15 cellular contexts compared by ENCODE assay signal in genomic region chr5:150075806-150076205, GRCh38. TPM values are rescaled to one million over a fixed set of nuclear protein-coding genes. Genes with fewer than 3 reads are reported as not detected.
DNase-seq lines count a peak whose midpoint lies in the region; ATAC-seq, FAIRE-seq and TF ChIP-seq lines count a peak whose summit lies in the region.
"Had no signal": no experiment of that assay in that cellular context is flagged by ENCODE, and none has a peak within 500 bp of the region (broad histone marks: within the 10 kb centered on the region; RNA-seq: fewer than 3 reads in every experiment).

No MANE protein-coding gene starts in this region.

- no TSS peak for BruUV-seq in OCI-LY7 (replicated peaks; lab: Mats Ljungman, UMichigan)

- no peak for TF ChIP-seq POLR2A in H1 (IDR thresholded peaks at IDR 0.05; ENCODE audit: control extremely low read depth in 1 of 2, low read depth in 2 of 2, low read length in 2 of 2)
- no peak for TF ChIP-seq POLR2A in vagina (IDR thresholded peaks at IDR 0.05)

- H3K27me3 ChIP-seq in right atrium auricular region (no peaks in the 10 kb centered on the region), left ventricle myocardium inferior (ENCODE audit: low read depth) (no peaks in the 10 kb centered on the region), H1 (replicated peaks in 1 of 4; ENCODE audit: control insufficient read depth in 3 of 4, extremely low read depth in 1 of 4, insufficient read depth in 3 of 4, low read length in 3 of 4) (no peaks in the 10 kb centered on the region), vagina (no peaks in the 10 kb centered on the region)
- H3K27me3 ChIP-seq: transverse colon had no signal

- intact Hi-C loops in left ventricle myocardium inferior (cut with micrococcal nuclease) (no loop called here), OCI-LY7 (cut with micrococcal nuclease; ENCODE audit: unreplicated experiment) (no loop called here), vagina (cut with DNase I) (no loop called here)

- H3K4me1 ChIP-seq in right atrium auricular region (no peaks in the 10 kb centered on the region), left ventricle myocardium inferior (no peaks in the 10 kb centered on the region), OCI-LY7 (ENCODE audit: insufficient read depth, low read length, poor library complexity, severe bottlenecking) (no peaks in the 10 kb centered on the region), H1 (replicated peaks in 1 of 4; ENCODE audit: control insufficient read depth in 3 of 4, insufficient read depth in 4 of 4, low read length in 3 of 4) (no peaks in the 10 kb centered on the region), vagina (no peaks in the 10 kb centered on the region)
- H3K4me1 ChIP-seq: transverse colon had no signal

- H3K18ac ChIP-seq in H1 (ENCODE audit: extremely low read depth, low read length) = no peak overlapping the region

- H3K4ac ChIP-seq in H1 (replicated peaks; ENCODE audit: insufficient read length, low read depth, low read length) = no peak overlapping the region

- H3K27ac ChIP-seq in right atrium auricular region (no peak overlapping the region), left ventricle myocardium inferior (replicated peaks) (no peak overlapping the region), OCI-LY7 (ENCODE audit: low read depth, low read length, poor library complexity, severe bottlenecking) (no peak overlapping the region), H1 (ENCODE audit: low read depth, low read length) (no peak overlapping the region), vagina (no peak overlapping the region)
- H3K27ac ChIP-seq: transverse colon had no signal

- no peak overlapping the region for H2BK15ac ChIP-seq in H1 (ENCODE audit: low read length)

- H3K36me3 ChIP-seq in right atrium auricular region (no peaks in the 10 kb centered on the region), left ventricle myocardium inferior (no peaks in the 10 kb centered on the region), OCI-LY7 (ENCODE audit: insufficient read depth, low read length) (no peaks in the 10 kb centered on the region), H1 (ENCODE audit: control insufficient read depth in 2 of 4, insufficient read depth in 4 of 4, low read length in 3 of 4) (no peaks in the 10 kb centered on the region), vagina (no peaks in the 10 kb centered on the region)
- H3K36me3 ChIP-seq: MG63, transverse colon had no signal

- no peaks in the 10 kb centered on the region for H3K79me1 ChIP-seq in H1 (ENCODE audit: low read depth, low read length)

- no peak overlapping the region for H2BK5ac ChIP-seq in H1 (ENCODE audit: low read depth, low read length)

- H2BK12ac ChIP-seq in H1 (ENCODE audit: low read depth, low read length) = no peak overlapping the region

- no peaks in the 10 kb centered on the region for H4K20me1 ChIP-seq in OCI-LY7 (ENCODE audit: insufficient read depth, low read length)
- H4K20me1 ChIP-seq in H1 (replicated peaks in 1 of 2; ENCODE audit: control insufficient read depth in 1 of 2, insufficient read depth in 2 of 2, low read length in 2 of 2) = no peaks in the 10 kb centered on the region

- TF ChIP-seq EP300 in H1 (IDR thresholded peaks at IDR 0.05; ENCODE audit: borderline replicate concordance in 1 of 2, low read depth in 2 of 2, low read length in 2 of 2) = no peak

- H3K9me3 ChIP-seq in right atrium auricular region (no peaks in the 10 kb centered on the region), left ventricle myocardium inferior (replicated peaks) (no peaks in the 10 kb centered on the region), OCI-LY7 (ENCODE audit: low read length) (no peaks in the 10 kb centered on the region), H1 (ENCODE audit: insufficient read depth in 2 of 2, low read depth in 1 of 2, low read length in 1 of 2) (no peaks in the 10 kb centered on the region), vagina (no peaks in the 10 kb centered on the region)
- H3K9me3 ChIP-seq: transverse colon had no signal

- H4K8ac ChIP-seq in H1 (ENCODE audit: extremely low read depth, insufficient read depth, low read length) = 0 out of 2 replicates have a peak overlapping the region, but pooled peaks have one; percentile 9

- WGBS in H1 (ENCODE audit: extremely low coverage in 1 of 2, insufficient coverage in 1 of 2, insufficient read length in 1 of 2, insufficient replicate concordance in 2 of 2, low coverage in 1 of 2, low lambda C conversion rate in 2 of 2, missing lambda C conversion rate in 1 of 2), 2 experiments = 87% methylated on average over 4 of the region's 4 CpGs; no CpG with 5 or more reads in 1 of the 2 experiments

- no peak overlapping the region for H2BK120ac ChIP-seq in H1 (replicated peaks; ENCODE audit: low read depth, low read length)

- TF ChIP-seq CTCF in right atrium auricular region (IDR thresholded peaks at IDR 0.05) (no peak), left ventricle myocardium inferior (IDR thresholded peaks at IDR 0.05; ENCODE audit: borderline replicate concordance) (no peak), OCI-LY7 (conservative IDR thresholded peaks at IDR 0.05; ENCODE audit: low read length) (peak; percentile 30; the same call in 1 of the 2 replicates), H1 (IDR thresholded peaks at IDR 0.05; ENCODE audit: control extremely low read depth in 1 of 3, insufficient read depth in 1 of 3, low read depth in 1 of 3, low read length in 3 of 3) (peak; percentile 7 to 33 (median 22); a peak in 3 of 4 replicates), vagina (IDR thresholded peaks at IDR 0.05) (no peak)

- H3K23ac ChIP-seq in H1 (ENCODE audit: insufficient read length) = no peak overlapping the region

- no peaks in the 10 kb centered on the region for H3K79me2 ChIP-seq in OCI-LY7 (ENCODE audit: insufficient read depth, low read depth, low read length)
- H3K79me2 ChIP-seq in H1 (ENCODE audit: control insufficient read depth in 1 of 2, insufficient read depth in 2 of 2, low read length in 2 of 2) = no peaks in the 10 kb centered on the region

- no peak for FAIRE-seq in H1 (lab: Jason Lieb, UNC)
- FAIRE-seq: GM18507 had no signal

- H3K14ac ChIP-seq in H1 (ENCODE audit: insufficient read length) = no peak overlapping the region

- CTCF ChIA-PET in OCI-LY7 (lab: Charles Lee; ENCODE audit: unreplicated experiment) (interaction anchor here (1.1 kb wide), 1 partner anchor 237 kb away, joined by 3 read pairs; no protein-coding TSS in a partner anchor), H1 (lab: Charles Lee; ENCODE audit: partially characterized antibody) (interaction anchor here (0.7 to 4.8 kb wide), 27 partner anchors 9 to 275 kb away, joined by 3 to 20 read pairs (median 4); no protein-coding TSS in a partner anchor)

- H3K56ac ChIP-seq in H1 (replicated peaks; ENCODE audit: insufficient read length, low read depth, low read length) = no peak overlapping the region

- no peak overlapping the region for H4K91ac ChIP-seq in H1 (replicated peaks; ENCODE audit: insufficient read length, low read length)

- DNase-seq in right atrium auricular region (ENCODE audit: low spot score) = peak; percentile 50
- DNase-seq in left ventricle myocardium inferior = no peak
- DNase-seq in OCI-LY7 (ENCODE audit: low spot score) = peak; percentile 9
- peak in 1 of 2 experiments; percentile 32 for DNase-seq in H1 (ENCODE audit: low read depth in 1 of 2, low spot score in 2 of 2)
- peak; percentile 69 to 85 for DNase-seq in vagina (ENCODE audit: extremely low spot score in 2 of 2)
- no peak for DNase-seq in DMS53 treated with DMSO at 0.1 percent for 48 hours (lab: John Stamatoyannopoulos, UW; ENCODE audit: unreplicated experiment)
- no peak for DNase-seq in foreskin melanocyte
- DNase-seq: activated CD4-positive, CD25-positive, alpha-beta regulatory T cell; DND-41; MG63; NCI-H2171 treated with DMSO at 0.1 percent for 48 hours; transverse colon had no signal

- no peak overlapping the region for H2AFZ ChIP-seq in OCI-LY7 (ENCODE audit: low read length)
- H2AFZ ChIP-seq in H1 (ENCODE audit: low read length) = no peak overlapping the region

- no peak overlapping the region for H2AK5ac ChIP-seq in H1 (ENCODE audit: low read depth, low read length)

- H3K9ac ChIP-seq in H1 (replicated peaks in 1 of 4; ENCODE audit: extremely low read depth in 1 of 4, low read depth in 3 of 4, low read length in 3 of 4) = no peak overlapping the region

- H3K23me2 ChIP-seq in H1 (ENCODE audit: low read depth, low read length) = no peaks in the 10 kb centered on the region

- peak; percentile 14 to 35; a peak in 2 of 4 replicates for TF ChIP-seq RAD21 in H1 (IDR thresholded peaks at IDR 0.05 in 1 of 2, conservative IDR thresholded peaks at IDR 0.05 in 1 of 2; ENCODE audit: low read depth in 2 of 2, low read length in 2 of 2)

- no peaks in the 10 kb centered on the region for H3K9me2 ChIP-seq in OCI-LY7 (ENCODE audit: insufficient read depth, low read length)

- no peak overlapping the region for H2BK20ac ChIP-seq in H1 (ENCODE audit: low read length)

- H4K5ac ChIP-seq in H1 (ENCODE audit: insufficient read length, low read depth, low read length) = no peak overlapping the region

- POLR2A ChIA-PET in OCI-LY7 (lab: Charles Lee) = interaction anchor here (0.6 to 1.0 kb wide), 2 partner anchors 28 to 286 kb away, joined by 3 read pairs; no protein-coding TSS in a partner anchor
- POLR2A ChIA-PET in H1 (lab: Charles Lee; ENCODE audit: partially characterized antibody) = interaction anchor here (1.0 kb wide), 1 partner anchor 12 kb away, joined by 6 read pairs; no protein-coding TSS in a partner anchor

- H3K4me3 ChIP-seq in right atrium auricular region (no peak overlapping the region), left ventricle myocardium inferior (no peak overlapping the region), OCI-LY7 (ENCODE audit: low read depth, low read length, poor library complexity, severe bottlenecking) (no peak overlapping the region), H1 (ENCODE audit: extremely low read depth in 1 of 4, insufficient read depth in 2 of 4, low read depth in 3 of 4, low read length in 4 of 4) (no peak overlapping the region), vagina (no peak overlapping the region)
- H3K4me3 ChIP-seq: MG63, transverse colon had no signal

- no peak for ATAC-seq in HG03439 (IDR thresholded peaks at IDR 0.05; ENCODE audit: unreplicated experiment)

- H3K4me2 ChIP-seq in OCI-LY7 (ENCODE audit: low read length) = no peak overlapping the region
- H3K4me2 ChIP-seq in H1 (ENCODE audit: insufficient read depth in 1 of 2, low read depth in 2 of 2, low read length in 2 of 2) = no peak overlapping the region

RNA-seq across cellular contexts. Expression of gene CSF1R, which starts 10.5 kb away (rescaled TPM):
- total RNA-seq in right atrium auricular region = 10 to 100 TPM; 11.2 to 24.6 TPM
- total RNA-seq in left ventricle myocardium inferior = 15.5 TPM
- not detected in 2 replicates for total RNA-seq in OCI-LY7 (2014; rRNA removed; shearing (Covaris generic))
- not detected in 2 replicates for total RNA-seq in OCI-LY7 (2022)
- total RNA-seq in H1 (2021; fragmentation: NEBNext Ultra II Directional; extraction: Animal tissue kit (Norgen Biotek cat#: 25700)) = not detected in 2 replicates
- 0.12 TPM in 1 of 2 replicates, not detected in the other for polyA plus RNA-seq in H1 (2011; rRNA removed)
- polyA plus RNA-seq in H1 (2011; cell fraction: cytosol; rRNA removed) = not detected
- not detected for polyA plus RNA-seq in H1 (2011; cell fraction: nucleus; rRNA removed)
- polyA plus RNA-seq in H1 (2012, experiment 1 of 2) = 0.14 TPM in 1 of 4 replicates, not detected in the others
- 0.08 TPM for polyA plus RNA-seq in H1 (2012, experiment 2 of 2)
- polyA plus RNA-seq in H1 (2013, experiment 1 of 2) = 0.08 TPM
- 0.04 TPM for polyA plus RNA-seq in H1 (2013, experiment 2 of 2)
- not detected in 2 replicates for polyA minus RNA-seq in H1 (2011; rRNA and poly(A)+ RNA removed)
- polyA minus RNA-seq in H1 (2011; cell fraction: cytosol; rRNA and poly(A)+ RNA removed) = not detected
- polyA minus RNA-seq in H1 (2011; cell fraction: nucleus; rRNA and poly(A)+ RNA removed) = not detected
- total RNA-seq in vagina = 21.4 TPM
- total RNA-seq: dermis microvascular lymphatic vessel endothelial cell had no signal

Comparison
In these comparisons a context has a peak if more than half of its experiments do, and no peak if none do; other contexts are left out.
1. DNase-seq: peak in right atrium auricular region (single experiment), OCI-LY7 (single experiment) and vagina (2 of 2); none in left ventricle myocardium inferior (single experiment), DMS53 treated with DMSO at 0.1 percent for 48 hours (single experiment) and foreskin melanocyte (single experiment).
2. CTCF ChIP-seq: peak in OCI-LY7 (single experiment) and H1 (3 of 3); none in right atrium auricular region (0 of 2), left ventricle myocardium inferior (single experiment) and vagina (0 of 3).
3. RNA of gene CSF1R, which starts 10.5 kb away (total RNA-seq): 11.2 to 24.6 TPM in right atrium auricular region, 21.4 TPM in vagina (single experiment) and 15.5 TPM in left ventricle myocardium inferior (single experiment); not detected in H1 and not detected in OCI-LY7; every median in the first group is over 10 times any median in the second.